23 cellular contexts compared by ENCODE assay signal in genomic region chr5:65070026-65070425, GRCh38.
"Had no signal": no experiment of that assay in that cellular context is flagged by ENCODE, and none has a peak within 500 bp of the region (broad histone marks: within the 10 kb centered on the region; RNA-seq: fewer than 3 reads in every experiment).

No MANE protein-coding gene starts in this region.

- H3K27ac Mint-ChIP-seq: activated CD8-positive, alpha-beta T cell treated with anti-CD3 and anti-CD28 coated beads for 36 hours; mesothelial cell of epicardium; WTC11 had no signal

- H3K27ac ChIP-seq: breast epithelium, thyroid gland had no signal

- DNase-seq: activated CD4-positive, alpha-beta T cell treated with anti-CD3 and anti-CD28 coated beads for 4 hours; activated CD8-positive, alpha-beta T cell treated with anti-CD3 and anti-CD28 coated beads for 36 hours; activated naive CD4-positive, alpha-beta T cell; activated T-cell treated with anti-CD3 and anti-CD28 coated beads, Interleukin-2, amount 50 U/mL, for 1 hour; aorta; cortex of kidney; erythroblast; head of caudate nucleus; kidney; nucleus accumbens; retina; stimulated activated CD4-positive, alpha-beta T cell treated with anti-CD3 and anti-CD28 coated beads, Interleukin-12 subunit alpha, Interleukin-12 subunit beta, amount 100 ng/mL, for 4 hours; stimulated activated CD4-positive, alpha-beta T cell treated with anti-CD3 and anti-CD28 coated beads, Interleukin-1b, Interleukin-23, amount 100 ng/mL, for 48 hours; stimulated activated naive CD4-positive, alpha-beta T cell treated with Interleukin-2 at 50 U/mL for 16 hours; T-helper 2 cell; thyroid gland had no signal

- H3K4me1 ChIP-seq: thyroid gland had no signal

- H3K36me3 ChIP-seq: breast epithelium, thyroid gland had no signal

- H3K4me3 ChIP-seq: breast epithelium, lung, thyroid gland had no signal

- H3K9me3 ChIP-seq: breast epithelium, thyroid gland had no signal

- H3K9me3 Mint-ChIP-seq: activated CD8-positive, alpha-beta T cell treated with anti-CD3 and anti-CD28 coated beads for 36 hours; activated T-helper 17 cell treated with anti-CD3 and anti-CD28 coated beads, Interleukin-2, amount 50 U/mL, for 72 hours; mesothelial cell of epicardium; nephron; WTC11 had no signal

- H3K4me3 Mint-ChIP-seq: activated CD8-positive, alpha-beta T cell treated with anti-CD3 and anti-CD28 coated beads for 36 hours; activated T-helper 17 cell treated with anti-CD3 and anti-CD28 coated beads, Interleukin-2, amount 50 U/mL, for 72 hours; mesothelial cell of epicardium; nephron; WTC11 had no signal

- H3K27me3 ChIP-seq: breast epithelium, thyroid gland had no signal

- H3K36me3 Mint-ChIP-seq: mesothelial cell of epicardium, WTC11 had no signal

- ATAC-seq: activated CD8-positive, alpha-beta T cell treated with anti-CD3 and anti-CD28 coated beads for 36 hours; activated T-helper 17 cell treated with anti-CD3 and anti-CD28 coated beads, Interleukin-2, amount 50 U/mL, for 72 hours; left lobe of liver; WTC11 had no signal

- H3K4me1 Mint-ChIP-seq: activated T-helper 17 cell treated with anti-CD3 and anti-CD28 coated beads, Interleukin-2, amount 50 U/mL, for 72 hours had no signal
